14 cellular contexts compared by ENCODE assay signal in the genomic region with DNA sequence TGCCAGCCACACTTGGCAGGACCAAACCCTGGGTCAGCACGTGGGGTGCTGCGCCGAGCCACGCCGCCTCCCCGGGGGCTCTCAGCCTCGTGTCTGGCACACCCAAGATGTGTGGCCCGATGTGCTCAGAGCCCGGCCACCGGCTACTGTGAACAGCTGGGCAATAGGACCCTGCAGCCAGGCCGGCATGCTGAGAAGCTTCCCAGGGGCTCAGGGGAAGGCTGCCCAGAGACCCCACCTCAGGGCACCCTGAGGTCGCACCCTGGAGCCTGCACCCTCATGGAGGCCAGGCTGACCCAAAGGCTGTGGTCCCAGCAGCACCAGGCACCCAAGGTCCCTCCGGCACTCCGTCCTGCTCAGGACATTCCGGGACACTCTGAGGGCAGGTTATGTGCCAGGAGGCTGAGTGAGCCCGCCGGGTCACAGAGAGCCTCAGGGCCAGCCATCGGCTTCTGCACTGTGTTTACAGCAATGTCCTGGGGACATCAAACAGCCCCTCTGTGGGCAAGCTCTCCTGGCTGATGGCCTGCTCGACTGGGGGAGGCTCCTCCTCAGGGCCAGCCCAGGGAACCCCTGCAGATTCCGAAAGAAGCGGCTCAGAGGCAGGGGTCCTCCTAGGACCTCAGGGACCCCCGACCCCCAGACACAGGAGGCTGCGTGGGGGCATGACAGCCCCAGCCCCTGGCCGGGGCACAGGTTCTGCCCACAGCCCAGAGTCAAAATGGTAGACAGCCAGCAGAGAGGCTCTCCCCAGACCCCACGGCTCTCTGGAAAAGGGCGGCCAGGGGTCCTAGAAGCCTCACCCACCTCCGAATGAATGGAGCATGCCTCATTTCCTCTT. TPM values are rescaled to one million over a fixed set of nuclear protein-coding genes. Genes with fewer than 3 reads are reported as not detected.
DNase-seq lines count a peak whose midpoint lies in the region; ATAC-seq, FAIRE-seq and TF ChIP-seq lines count a peak whose summit lies in the region.
"Had no signal": no experiment of that assay in that cellular context is flagged by ENCODE, and none has a peak within 500 bp of the region (broad histone marks: within the 10 kb centered on the region; RNA-seq: fewer than 3 reads in every experiment).

No MANE protein-coding gene starts in this region.

- no peaks in the 10 kb centered on the region for H3K9me3 Mint-ChIP-seq in activated naive CD8-positive, alpha-beta T cell treated with anti-CD3 and anti-CD28 coated beads, Interleukin-2, amount 50 U/mL, for 24 hours

- CTCF ChIA-PET in endothelial cell of umbilical vein (lab: Charles Lee) (interaction anchor here (0.6 to 1.1 kb wide), 3 partner anchors 9 to 244 kb away, joined by 3 read pairs; no protein-coding TSS in a partner anchor), PC-9 (lab: Charles Lee) (interaction anchor here (0.5 kb wide), 1 partner anchor 330 kb away, joined by 3 read pairs; no protein-coding TSS in a partner anchor)

- peak; percentile 61 for DNase-seq in activated effector memory CD4-positive, alpha-beta T cell treated with anti-CD3 and anti-CD28 coated beads, Interleukin-2, amount 50 U/mL, for 16 hours
- DNase-seq in activated effector memory CD4-positive, alpha-beta T cell treated with Interleukin-2 at 50 U/mL for 16 hours, result no peak
- DNase-seq in endothelial cell of umbilical vein (ENCODE audit: low read depth, low spot score), result no peak
- no peak for DNase-seq in mesenchymal stem cell
- peak; percentile 10 for DNase-seq in transverse colon
- DNase-seq in PC-9, result no peak
- DNase-seq in activated naive CD8-positive, alpha-beta T cell treated with anti-CD3 and anti-CD28 coated beads, Interleukin-2, amount 50 U/mL, for 24 hours, result no peak
- DNase-seq: NCI-H2081 treated with DMSO at 0.1 percent for 48 hours had no signal

- no peak overlapping the region for H2BK120ac ChIP-seq in mesenchymal stem cell (ENCODE audit: low read depth, low read length)

- no TSS peak for BruUV-seq in endothelial cell of umbilical vein (replicated peaks; lab: Mats Ljungman, UMichigan)
- no TSS peak for BruUV-seq in PC-9 (replicated peaks; lab: Mats Ljungman, UMichigan)

- H3K4me2 ChIP-seq in endothelial cell of umbilical vein (ENCODE audit: insufficient read depth, low read length), result no peak overlapping the region
- H3K4me2 ChIP-seq in mesenchymal stem cell (ENCODE audit: low read length, poor library complexity, severe bottlenecking), result no peak overlapping the region
- no peak overlapping the region for H3K4me2 ChIP-seq in PC-9
- H3K4me2 ChIP-seq: A549, SK-N-SH had no signal

- peaks cover 6% of the 10 kb centered on the region for H3K4me1 Mint-ChIP-seq in activated naive CD8-positive, alpha-beta T cell treated with anti-CD3 and anti-CD28 coated beads, Interleukin-2, amount 50 U/mL, for 24 hours

- in situ Hi-C loops in transverse colon (cut with MboI; ENCODE audit: low pct_ligation_motif_present in 1 of 4, low pct_unique_long_range_greater_than_20kb in 1 of 4, low sequenced_read_pairs in 3 of 4), result no loop called here

- H3K4me1 ChIP-seq in endothelial cell of umbilical vein (ENCODE audit: control insufficient read depth, extremely low read depth, insufficient read depth, low read length), result peaks cover 24% of the 10 kb centered on the region
- peaks cover 18% of the 10 kb centered on the region for H3K4me1 ChIP-seq in mesenchymal stem cell (ENCODE audit: control insufficient read depth, insufficient read depth, low read depth, low read length)
- peaks cover 8 to 30% (median 25%) of the 10 kb centered on the region in 4 donors for H3K4me1 ChIP-seq in transverse colon
- no peaks in the 10 kb centered on the region for H3K4me1 ChIP-seq in PC-9 (replicated peaks; ENCODE audit: insufficient read depth)
- H3K4me1 ChIP-seq: A549 had no signal

- no peaks in the 10 kb centered on the region for H3K9me2 ChIP-seq in PC-9 (ENCODE audit: insufficient read depth)
- H3K9me2 ChIP-seq: SK-N-SH had no signal

- TF ChIP-seq POLR2A in endothelial cell of umbilical vein (IDR thresholded peaks at IDR 0.05; ENCODE audit: low read depth, low read length), result no peak
- no peak for TF ChIP-seq POLR2A in transverse colon (IDR thresholded peaks at IDR 0.05)

- no peak overlapping the region for H3K14ac ChIP-seq in mesenchymal stem cell (ENCODE audit: low read length in 2 of 2)

- intact Hi-C loops in endothelial cell of umbilical vein (cut with micrococcal nuclease) (loop anchor here (2.0 to 10.0 kb wide), 2 partner anchors 15 to 59 kb away; no protein-coding TSS in a partner anchor), transverse colon (cut with DNase I; ENCODE audit: low total_unique reads) (no loop called here), PC-9 (cut with micrococcal nuclease; ENCODE audit: unreplicated experiment) (no loop called here)

- POLR2A ChIA-PET in endothelial cell of umbilical vein (lab: Charles Lee) (no interaction called here), PC-9 (lab: Charles Lee; ENCODE audit: unreplicated experiment) (no interaction called here)

- H3K27ac ChIP-seq in endothelial cell of umbilical vein (ENCODE audit: insufficient read depth, low read depth, low read length), result peak overlapping the region; percentile 15
- H3K27ac ChIP-seq in mesenchymal stem cell (ENCODE audit: low read length, poor library complexity, severe bottlenecking), result no peak overlapping the region
- H3K27ac ChIP-seq in transverse colon, result peak overlapping the region; percentile 61 to 78 (median 72)
- no peak overlapping the region for H3K27ac ChIP-seq in PC-9
- H3K27ac ChIP-seq: A549 had no signal

- no peaks in the 10 kb centered on the region for H3F3A ChIP-seq in PC-9 (ENCODE audit: insufficient read depth, low read depth)

- H3K36me3 ChIP-seq in endothelial cell of umbilical vein (ENCODE audit: control insufficient read depth in 2 of 2, extremely low read depth in 1 of 2, insufficient read depth in 2 of 2, low read length in 2 of 2), result peaks cover 0 to 17% of the 10 kb centered on the region in 2 experiments
- H3K36me3 ChIP-seq in mesenchymal stem cell (ENCODE audit: control insufficient read depth in 1 of 2, insufficient read depth in 2 of 2, low read depth in 1 of 2, low read length in 2 of 2), result peaks cover 12 to 74% of the 10 kb centered on the region in 2 experiments
- H3K36me3 ChIP-seq in transverse colon, result no peaks in the 10 kb centered on the region
- H3K36me3 ChIP-seq in PC-9 (ENCODE audit: low read depth), result peaks cover 5% of the 10 kb centered on the region

- no peaks in the 10 kb centered on the region for H3K27me3 Mint-ChIP-seq in activated naive CD8-positive, alpha-beta T cell treated with anti-CD3 and anti-CD28 coated beads, Interleukin-2, amount 50 U/mL, for 24 hours

- H2AFZ ChIP-seq in endothelial cell of umbilical vein (ENCODE audit: low read depth, low read length), result no peak overlapping the region
- H2AFZ ChIP-seq in mesenchymal stem cell (ENCODE audit: low read depth, low read length), result no peak overlapping the region
- no peak overlapping the region for H2AFZ ChIP-seq in PC-9

- peak overlapping the region in 1 of 2 experiments; percentile 15 for H2BK12ac ChIP-seq in mesenchymal stem cell (ENCODE audit: low read length in 2 of 2)

- dilution Hi-C loops in endothelial cell of umbilical vein (cut with MboI; ENCODE audit: extremely low pct_ligation_motif_present, low sequenced_read_pairs), result no loop called here

- H3K36me3 Mint-ChIP-seq in activated naive CD8-positive, alpha-beta T cell treated with anti-CD3 and anti-CD28 coated beads, Interleukin-2, amount 50 U/mL, for 24 hours (ENCODE audit: low read depth), result peaks cover 23% of the 10 kb centered on the region

- TF ChIP-seq EP300 in transverse colon (IDR thresholded peaks at IDR 0.05; ENCODE audit: low read depth), result no peak

- H3K18ac ChIP-seq in mesenchymal stem cell (ENCODE audit: low read depth in 1 of 2, low read length in 2 of 2), result no peak overlapping the region

- no peaks in the 10 kb centered on the region for H3K9me1 ChIP-seq in endothelial cell of umbilical vein (replicated peaks; ENCODE audit: control insufficient read depth, extremely low read depth, insufficient read depth, low read length)

- H3K9me3 ChIP-seq in endothelial cell of umbilical vein (replicated peaks; ENCODE audit: control insufficient read depth, insufficient read depth, low read length), result no peaks in the 10 kb centered on the region
- H3K9me3 ChIP-seq in mesenchymal stem cell (ENCODE audit: control insufficient read depth, low read length), result no peaks in the 10 kb centered on the region
- no peaks in the 10 kb centered on the region for H3K9me3 ChIP-seq in transverse colon
- H3K9me3 ChIP-seq in PC-9 (ENCODE audit: insufficient read depth, low read depth), result no peaks in the 10 kb centered on the region
- H3K9me3 ChIP-seq: A549, SK-N-SH had no signal

- no peak overlapping the region for H3K4me3 Mint-ChIP-seq in activated naive CD8-positive, alpha-beta T cell treated with anti-CD3 and anti-CD28 coated beads, Interleukin-2, amount 50 U/mL, for 24 hours

- H4K91ac ChIP-seq in mesenchymal stem cell (ENCODE audit: low read length), result peak overlapping the region; percentile 41

- 90% methylated on average over 27 of the region's 27 CpGs for WGBS in mesenchymal stem cell
- 60% methylated on average over 20 of the region's 27 CpGs; no CpG with 5 or more reads in 1 of the 2 donors for WGBS in transverse colon (ENCODE audit: low coverage in 1 of 2), 2 donors

- H3K4me3 ChIP-seq in endothelial cell of umbilical vein (replicated peaks in 1 of 3; ENCODE audit: insufficient read depth in 1 of 3, low read depth in 1 of 3, low read length in 3 of 3), result no peak overlapping the region
- H3K4me3 ChIP-seq in mesenchymal stem cell (ENCODE audit: insufficient read depth in 1 of 2, low read depth in 1 of 2, low read length in 2 of 2), result no peak overlapping the region
- H3K4me3 ChIP-seq in transverse colon, result no peak overlapping the region
- H3K4me3 ChIP-seq in PC-9, result no peak overlapping the region
- H3K4me3 ChIP-seq: A549 had no signal

- no peak overlapping the region for H4K8ac ChIP-seq in mesenchymal stem cell (ENCODE audit: low read length)

- H3K9ac ChIP-seq in endothelial cell of umbilical vein (replicated peaks; ENCODE audit: extremely low read depth, insufficient read depth, low read length) (no peak overlapping the region), mesenchymal stem cell (ENCODE audit: low read length) (no peak overlapping the region)
- H3K9ac ChIP-seq: SK-N-SH had no signal

- H2BK15ac ChIP-seq in mesenchymal stem cell (ENCODE audit: low read depth, poor library complexity, severe bottlenecking), result no peak overlapping the region

- no peak overlapping the region for H3K4ac ChIP-seq in mesenchymal stem cell (ENCODE audit: low read depth in 1 of 2, low read length in 2 of 2)

- peaks cover 18% of the 10 kb centered on the region for H3K79me1 ChIP-seq in mesenchymal stem cell (replicated peaks; ENCODE audit: low read length, poor library complexity, severe bottlenecking)

- no peak overlapping the region for H2AK5ac ChIP-seq in mesenchymal stem cell (ENCODE audit: low read length, severe bottlenecking)

- no peak overlapping the region for H3K27ac Mint-ChIP-seq in activated naive CD8-positive, alpha-beta T cell treated with anti-CD3 and anti-CD28 coated beads, Interleukin-2, amount 50 U/mL, for 24 hours

- TF ChIP-seq CTCF in endothelial cell of umbilical vein (IDR thresholded peaks at IDR 0.05; ENCODE audit: extremely low read depth in 1 of 2, insufficient read depth in 1 of 2, low read depth in 1 of 2, low read length in 2 of 2) (no peak), transverse colon (IDR thresholded peaks at IDR 0.05) (no peak), PC-9 (conservative IDR thresholded peaks at IDR 0.05) (no peak)

- no peak overlapping the region for H2BK5ac ChIP-seq in mesenchymal stem cell (ENCODE audit: low read depth, low read length, poor library complexity, severe bottlenecking)

- no peak overlapping the region for H3K23ac ChIP-seq in mesenchymal stem cell (ENCODE audit: low read length in 2 of 2)

- H3K27me3 ChIP-seq in endothelial cell of umbilical vein (ENCODE audit: control insufficient read depth in 2 of 2, insufficient read depth in 2 of 2, low read length in 2 of 2) (no peaks in the 10 kb centered on the region), mesenchymal stem cell (ENCODE audit: control insufficient read depth in 1 of 2, insufficient read depth in 1 of 2, low read length in 2 of 2) (no peaks in the 10 kb centered on the region), transverse colon (no peaks in the 10 kb centered on the region), PC-9 (ENCODE audit: insufficient read depth, low read depth) (no peaks in the 10 kb centered on the region)

- H3K79me2 ChIP-seq in endothelial cell of umbilical vein (ENCODE audit: control insufficient read depth, insufficient read depth, low read length), result peaks cover 37% of the 10 kb centered on the region
- no peaks in the 10 kb centered on the region for H3K79me2 ChIP-seq in PC-9 (ENCODE audit: low read depth)

- no peak for FAIRE-seq in endothelial cell of umbilical vein (lab: Jason Lieb, UNC)
- FAIRE-seq: A549, endometrium, frontal cortex, keratinocyte had no signal

- H4K20me1 ChIP-seq in endothelial cell of umbilical vein (replicated peaks; ENCODE audit: control insufficient read depth, extremely low read depth, insufficient read depth, low read length), result no peaks in the 10 kb centered on the region
- H4K20me1 ChIP-seq in PC-9 (ENCODE audit: insufficient read depth), result no peaks in the 10 kb centered on the region

- ATAC-seq in HG02571 (IDR thresholded peaks at IDR 0.05; ENCODE audit: unreplicated experiment), result no peak
- ATAC-seq in activated naive CD8-positive, alpha-beta T cell treated with anti-CD3 and anti-CD28 coated beads, Interleukin-2, amount 50 U/mL, for 24 hours, result no peak
- ATAC-seq: A549 had no signal

RNA-seq across cellular contexts. Expression of gene SLC19A1, which starts 8.3 kb away (rescaled TPM):
- total RNA-seq in endothelial cell of umbilical vein (54.6 and 58.9 TPM in 2 replicates), transverse colon (10 to 100 TPM in 3 of 4 donors, 1 to 10 TPM in 1; 8.3 to 24.1 (median 17.3) TPM), PC-9 (2021) (22.6 and 25.0 TPM in 2 replicates)
- polyA plus RNA-seq in endothelial cell of umbilical vein, result 36.3 and 55.0 TPM in 2 replicates
- 16.9 and 19.9 TPM in 2 replicates for polyA plus RNA-seq in endothelial cell of umbilical vein (2011; cell fraction: cytosol; rRNA removed)
- 18.7 and 21.4 TPM in 2 replicates for polyA plus RNA-seq in endothelial cell of umbilical vein (2011; cell fraction: nucleus; rRNA removed)
- polyA plus RNA-seq in endothelial cell of umbilical vein (2012), result 32.8 and 34.1 TPM in 2 replicates
- 26.8 and 29.9 TPM in 2 replicates for polyA minus RNA-seq in endothelial cell of umbilical vein
- polyA minus RNA-seq in endothelial cell of umbilical vein (2011; cell fraction: cytosol; rRNA and poly(A)+ RNA removed), result 39.4 TPM
- polyA minus RNA-seq in endothelial cell of umbilical vein (2011; cell fraction: nucleus; rRNA and poly(A)+ RNA removed), result 14.9 and 17.1 TPM in 2 replicates
- 7.5 TPM for polyA plus RNA-seq in mesenchymal stem cell (2013, experiment 1 of 2)
- 6.8 TPM for polyA plus RNA-seq in mesenchymal stem cell (2013, experiment 2 of 2)

Comparison
In these comparisons a context has a peak if more than half of its experiments do, and no peak if none do; other contexts are left out.
1. DNase-seq: peak in activated effector memory CD4-positive, alpha-beta T cell treated with anti-CD3 and anti-CD28 coated beads, Interleukin-2, amount 50 U/mL, for 16 hours (single experiment) and transverse colon (single experiment); none in activated effector memory CD4-positive, alpha-beta T cell treated with Interleukin-2 at 50 U/mL for 16 hours (single experiment), endothelial cell of umbilical vein (single experiment), mesenchymal stem cell (single experiment), PC-9 (0 of 2) and activated naive CD8-positive, alpha-beta T cell treated with anti-CD3 and anti-CD28 coated beads, Interleukin-2, amount 50 U/mL, for 24 hours (single experiment).
2. H3K27ac ChIP-seq: peak in endothelial cell of umbilical vein (single experiment) and transverse colon (4 of 4); none in mesenchymal stem cell (single experiment) and PC-9 (single experiment).